ENCODE assay signal across 21 cellular contexts in the genomic region with DNA sequence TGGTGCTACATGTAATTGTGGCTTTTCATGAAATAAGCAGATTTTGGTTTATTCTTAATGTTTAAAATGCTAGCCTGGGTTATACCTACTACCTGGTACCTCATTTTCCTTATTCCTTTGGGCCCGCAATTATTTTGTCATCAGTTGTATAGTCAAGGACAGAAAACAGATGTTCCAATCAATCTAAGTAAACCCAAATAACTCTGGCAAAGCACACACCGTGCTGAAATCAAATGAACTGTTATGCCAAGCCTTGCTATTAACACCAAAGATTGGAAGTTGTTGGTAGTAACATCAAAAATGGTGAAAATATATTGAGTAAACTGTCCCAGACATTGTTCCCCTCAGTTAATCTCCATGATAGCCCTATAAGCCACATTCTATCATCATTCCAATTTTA.
"Had no signal": no experiment of that assay in that cellular context is flagged by ENCODE, and none has a peak within 500 bp of the region (broad histone marks: within the 10 kb centered on the region; RNA-seq: fewer than 3 reads in every experiment).

No MANE protein-coding gene starts in this region.

- H3K27ac ChIP-seq: HL-60, SJSA1, SK-N-MC had no signal

- H3K9me3 ChIP-seq: SJSA1 had no signal

- H3K27me3 ChIP-seq: SJSA1 had no signal

- H3K4me3 ChIP-seq: SJSA1, SK-N-MC had no signal

- DNase-seq: KBM-7, NCI-H1092, NCI-H1105 treated with DMSO at 0.1 percent for 48 hours, NCI-H1417 treated with DMSO at 0.1 percent for 48 hours, NCI-H146, NCI-H1694 treated with DMSO at 0.1 percent for 48 hours, NCI-H2029, NCI-H2081 treated with DMSO at 0.1 percent for 48 hours, NCI-H2171, NCI-H226, NCI-H446, NCI-H510A, NCI-H524 treated with DMSO at 0.1 percent for 48 hours, NCI-H69, NCI-H774, Right ventricle myocardium superior, RPMI8226, SIG-M5 had no signal

- H3K4me1 ChIP-seq: SJSA1 had no signal

- H3K36me3 ChIP-seq: SJSA1 had no signal
